Comparison of ENCODE assay signal across 8 cellular contexts in genomic region chr19:55647732-55648656, GRCh38. TPM values are rescaled to one million over a fixed set of nuclear protein-coding genes. Genes with fewer than 3 reads are reported as not detected.
DNase-seq lines count a peak whose midpoint lies in the region; ATAC-seq, FAIRE-seq and TF ChIP-seq lines count a peak whose summit lies in the region.

CCDC106 (plus strand) TSS chr19:55648212; CDS start chr19:55649047, 835 bp downstream.

- POLR2A ChIA-PET in naive thymus-derived CD8-positive, alpha-beta T cell (lab: Charles Lee): interaction anchor here (0.9 to 9.2 kb wide), 9 partner anchors 13 to 264 kb away, joined by 3 to 148 read pairs (median 3); partner anchors contain the start of genes TMEM238, ZNF628 and ZNF784

- H3K9me3 Mint-ChIP-seq in naive thymus-derived CD8-positive, alpha-beta T cell: no peaks in the 10 kb centered on the region

- H3K4me1 ChIP-seq in urinary bladder (ENCODE audit: insufficient read depth): peaks cover 2% of the 10 kb centered on the region

- peak within 1 kb of the TSS; percentile 14 for H3K27ac ChIP-seq in urinary bladder (ENCODE audit: low read depth)

- DNase-seq in D721Med (ENCODE audit: insufficient read length, low spot score): peak; percentile 89
- DNase-seq in NCI-H82 (lab: John Stamatoyannopoulos, UW): peak; percentile 86
- DNase-seq in activated naive CD4-positive, alpha-beta T cell treated with Interleukin-2 at 50 U/mL for 16 hours: peak; percentile 37
- DNase-seq in fibroblast of villous mesenchyme (ENCODE audit: low read depth): peak; percentile 73
- DNase-seq in naive thymus-derived CD8-positive, alpha-beta T cell: peak in 9 of 10 donors; percentile 36 to 79 (median 63)

- peak within 1 kb of the TSS; percentile 80 to 92 (median 88) for H3K27ac Mint-ChIP-seq in naive thymus-derived CD8-positive, alpha-beta T cell

- ATAC-seq in HG02763 (IDR thresholded peaks at IDR 0.05; ENCODE audit: unreplicated experiment): peak; percentile 32
- ATAC-seq in naive thymus-derived CD8-positive, alpha-beta T cell: peak; percentile 51 to 52
- no peak for ATAC-seq in HG03571 (IDR thresholded peaks at IDR 0.05; ENCODE audit: unreplicated experiment)

- 1% methylated on average over 89 of the region's 89 CpGs for WGBS in urinary bladder

- H3K4me3 Mint-ChIP-seq in naive thymus-derived CD8-positive, alpha-beta T cell: peak within 1 kb of the TSS; percentile 84 to 94 (median 89)

- H3K4me1 Mint-ChIP-seq in naive thymus-derived CD8-positive, alpha-beta T cell: peaks cover 24 to 59% (median 55%) of the 10 kb centered on the region in 4 donors

- H3K4me3 ChIP-seq in fibroblast of villous mesenchyme (ENCODE audit: low read depth, low read length) (peak within 1 kb of the TSS; percentile 84), urinary bladder (ENCODE audit: low read depth, low read length) (peak within 1 kb of the TSS; percentile 82)

- no peak for FAIRE-seq in D721Med (lab: Jason Lieb, UNC)

- H3K36me3 Mint-ChIP-seq in naive thymus-derived CD8-positive, alpha-beta T cell: peaks cover 0 to 8% (median 0%) of the 10 kb centered on the region in 3 donors

- no peaks in the 10 kb centered on the region for H3K27me3 Mint-ChIP-seq in naive thymus-derived CD8-positive, alpha-beta T cell

- TF ChIP-seq CTCF in D721Med (IDR thresholded peaks at IDR 0.05; ENCODE audit: insufficient read depth, missing control alignments): no peak
- TF ChIP-seq CTCF in fibroblast of villous mesenchyme (IDR thresholded peaks at IDR 0.05; ENCODE audit: insufficient read depth, low read depth, low read length): no peak

- H3K36me3 ChIP-seq in urinary bladder (ENCODE audit: insufficient read depth): no peaks in the 10 kb centered on the region

RNA-seq across cellular contexts. Expression of gene CCDC106, which starts in this region (rescaled TPM):
- 7.8 and 9.0 TPM in 2 replicates for total RNA-seq in fibroblast of villous mesenchyme
- 1 to 10 TPM; 5.3 to 8.3 TPM for total RNA-seq in naive thymus-derived CD8-positive, alpha-beta T cell
- polyA plus RNA-seq in naive thymus-derived CD8-positive, alpha-beta T cell: 1 to 10 TPM; 2.6 to 4.4 (median 4.3) TPM
- total RNA-seq in urinary bladder: 4.1 TPM
- 17.7 TPM for polyA plus RNA-seq in urinary bladder

Comparison
In these comparisons a context has a peak if more than half of its experiments do, and no peak if none do; other contexts are left out.
1. DNase-seq: peak in every context shown above with its lines; median percentile 89 in D721Med; 86 in NCI-H82; 73 in fibroblast of villous mesenchyme; 63 in naive thymus-derived CD8-positive, alpha-beta T cell; 37 in activated naive CD4-positive, alpha-beta T cell treated with Interleukin-2 at 50 U/mL for 16 hours.